ENCODE assay signal across 8 cellular contexts in the genomic region with DNA sequence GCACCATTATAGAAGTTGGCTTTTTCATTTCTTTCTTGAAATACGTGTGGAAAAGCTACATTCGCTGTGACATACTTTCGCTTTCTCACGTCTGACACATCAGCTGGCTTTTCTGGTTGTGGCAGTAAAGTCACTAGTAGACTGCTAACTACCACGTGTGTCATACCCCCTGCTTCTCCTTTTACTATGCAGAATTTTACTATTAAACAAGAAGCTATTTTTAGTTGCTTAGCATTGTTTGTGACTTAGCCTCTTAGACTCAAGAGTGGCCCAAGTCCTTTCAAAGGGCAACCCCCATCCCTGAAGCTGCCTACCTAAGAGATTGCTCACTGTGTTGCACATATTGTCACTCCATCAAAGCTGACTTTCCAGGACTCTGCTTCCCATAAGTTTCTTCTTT. TPM values are rescaled to one million over a fixed set of nuclear protein-coding genes. Genes with fewer than 3 reads are reported as not detected.
DNase-seq lines count a peak whose midpoint lies in the region; ATAC-seq and TF ChIP-seq lines count a peak whose summit lies in the region.

No MANE protein-coding gene starts in this region.

- CTCF ChIA-PET in Calu3 (lab: Charles Lee), result no interaction called here

- intact Hi-C loops in Calu3 (cut with micrococcal nuclease; ENCODE audit: unreplicated experiment), result loop anchor here (5.0 to 10.0 kb wide), 2 partner anchors 119 to 154 kb away; no protein-coding TSS in a partner anchor
- intact Hi-C loops in activated T-helper 1 cell treated with anti-CD3 and anti-CD28 coated beads, Interleukin-12 subunit alpha, Interleukin-12 subunit beta, Interleukin-2, Interleukin-4 antibody, amounts not matched to agents 30 ng/mL and 10 ng/mL and 1 ng/mL, durations not matched to agents 14 hours and 24 hours and 36 hours (cut with micrococcal nuclease), result loop anchor here (1.0 to 10.0 kb wide), 10 partner anchors 11 to 956 kb away; a partner anchor contains a TSS

- H3K4me3 ChIP-seq in MG63 (peak overlapping the region; percentile 16), mononuclear cell (ENCODE audit: low read length) (peak overlapping the region; percentile 12)

- H3K9me3 ChIP-seq in MG63 (no peaks in the 10 kb centered on the region), mononuclear cell (ENCODE audit: low read depth, low read length) (no peaks in the 10 kb centered on the region)

- H3K4me1 ChIP-seq in mononuclear cell (ENCODE audit: insufficient read depth, low read length), result peaks cover 3% of the 10 kb centered on the region

- no peaks in the 10 kb centered on the region for H3K4me1 Mint-ChIP-seq in Calu3 (ENCODE audit: low read depth, unreplicated experiment)
- H3K4me1 Mint-ChIP-seq in activated T-helper 1 cell treated with anti-CD3 and anti-CD28 coated beads, Interleukin-12 subunit alpha, Interleukin-12 subunit beta, Interleukin-2, Interleukin-4 antibody, amounts not matched to agents 30 ng/mL and 10 ng/mL and 1 ng/mL, durations not matched to agents 14 hours and 24 hours and 36 hours (ENCODE audit: low read depth), result peaks cover 46% of the 10 kb centered on the region

- H3K27me3 ChIP-seq in MG63 (no peaks in the 10 kb centered on the region), mononuclear cell (ENCODE audit: insufficient read depth, low read length) (no peaks in the 10 kb centered on the region)

- no peaks in the 10 kb centered on the region for H3K36me3 Mint-ChIP-seq in Calu3 (ENCODE audit: insufficient read depth, unreplicated experiment)
- peaks cover 11% of the 10 kb centered on the region for H3K36me3 Mint-ChIP-seq in activated T-helper 1 cell treated with anti-CD3 and anti-CD28 coated beads, Interleukin-12 subunit alpha, Interleukin-12 subunit beta, Interleukin-2, Interleukin-4 antibody, amounts not matched to agents 30 ng/mL and 10 ng/mL and 1 ng/mL, durations not matched to agents 14 hours and 24 hours and 36 hours (ENCODE audit: low read depth)

- ATAC-seq in GM21529 (IDR thresholded peaks at IDR 0.05; ENCODE audit: unreplicated experiment), result peak; percentile 76

- no peaks in the 10 kb centered on the region for H3K36me3 ChIP-seq in MG63

- peak overlapping the region; percentile 53 for H3K4me3 Mint-ChIP-seq in Calu3 (ENCODE audit: low read depth, unreplicated experiment)
- peak overlapping the region; percentile 76 for H3K4me3 Mint-ChIP-seq in activated T-helper 1 cell treated with anti-CD3 and anti-CD28 coated beads, Interleukin-12 subunit alpha, Interleukin-12 subunit beta, Interleukin-2, Interleukin-4 antibody, amounts not matched to agents 30 ng/mL and 10 ng/mL and 1 ng/mL, durations not matched to agents 14 hours and 24 hours and 36 hours

- H3K27me3 Mint-ChIP-seq in Calu3 (ENCODE audit: unreplicated experiment), result no peaks in the 10 kb centered on the region
- H3K27me3 Mint-ChIP-seq in activated T-helper 1 cell treated with anti-CD3 and anti-CD28 coated beads, Interleukin-12 subunit alpha, Interleukin-12 subunit beta, Interleukin-2, Interleukin-4 antibody, amounts not matched to agents 30 ng/mL and 10 ng/mL and 1 ng/mL, durations not matched to agents 14 hours and 24 hours and 36 hours (ENCODE audit: insufficient read depth), result no peaks in the 10 kb centered on the region

- no TSS peak for BruUV-seq in Calu3 (replicated peaks; lab: Mats Ljungman, UMichigan)

- no peaks in the 10 kb centered on the region for H3K9me3 Mint-ChIP-seq in Calu3 (ENCODE audit: low read depth, unreplicated experiment)
- peaks cover 4% of the 10 kb centered on the region for H3K9me3 Mint-ChIP-seq in activated T-helper 1 cell treated with anti-CD3 and anti-CD28 coated beads, Interleukin-12 subunit alpha, Interleukin-12 subunit beta, Interleukin-2, Interleukin-4 antibody, amounts not matched to agents 30 ng/mL and 10 ng/mL and 1 ng/mL, durations not matched to agents 14 hours and 24 hours and 36 hours

- peak; percentile 14 for DNase-seq in Calu3
- DNase-seq in MG63, result no peak
- peak; percentile 29 for DNase-seq in activated T-helper 1 cell treated with anti-CD3 and anti-CD28 coated beads, Interleukin-12 subunit alpha, Interleukin-12 subunit beta, Interleukin-2, Interleukin-4 antibody, amounts not matched to agents 30 ng/mL and 10 ng/mL and 1 ng/mL, durations not matched to agents 14 hours and 24 hours and 36 hours (ENCODE audit: low spot score)
- no peak for DNase-seq in NCI-H2029 treated with DMSO at 0.1 percent for 48 hours (lab: John Stamatoyannopoulos, UW)
- no peak for DNase-seq in inferior parietal cortex (ENCODE audit: extremely low spot score)
- DNase-seq in NCI-H2196 (lab: John Stamatoyannopoulos, UW; ENCODE audit: unreplicated experiment), result no peak

- H3K27ac Mint-ChIP-seq in Calu3 (ENCODE audit: unreplicated experiment), result no peak overlapping the region
- peak overlapping the region; percentile 87 for H3K27ac Mint-ChIP-seq in activated T-helper 1 cell treated with anti-CD3 and anti-CD28 coated beads, Interleukin-12 subunit alpha, Interleukin-12 subunit beta, Interleukin-2, Interleukin-4 antibody, amounts not matched to agents 30 ng/mL and 10 ng/mL and 1 ng/mL, durations not matched to agents 14 hours and 24 hours and 36 hours

- TF ChIP-seq CTCF in Calu3 (IDR thresholded peaks at IDR 0.05; ENCODE audit: unreplicated experiment), result no peak

RNA-seq across cellular contexts. Expression of a gene that starts 2.1 kb away (rescaled TPM):
- total RNA-seq in Calu3 (2022) (not detected in 2 replicates), mononuclear cell (1.3 TPM)
- total RNA-seq in MG63 (2014; rRNA removed; shearing (Covaris generic); ENCODE audit: low replicate concordance), result not detected in 2 replicates
- 595 and 611 TPM in 2 replicates for total RNA-seq in activated T-helper 1 cell treated with anti-CD3 and anti-CD28 coated beads, Interleukin-12 subunit alpha, Interleukin-12 subunit beta, Interleukin-2, Interleukin-4 antibody, amounts not matched to agents 30 ng/mL and 10 ng/mL and 1 ng/mL, durations not matched to agents 14 hours and 24 hours and 36 hours

Comparison
In these comparisons a context has a peak if more than half of its experiments do, and no peak if none do; other contexts are left out.
1. DNase-seq: peak in Calu3 (single experiment) and activated T-helper 1 cell treated with anti-CD3 and anti-CD28 coated beads, Interleukin-12 subunit alpha, Interleukin-12 subunit beta, Interleukin-2, Interleukin-4 antibody, amounts not matched to agents 30 ng/mL and 10 ng/mL and 1 ng/mL, durations not matched to agents 14 hours and 24 hours and 36 hours (single experiment); none in MG63 (single experiment), NCI-H2029 treated with DMSO at 0.1 percent for 48 hours (single experiment), inferior parietal cortex (single experiment) and NCI-H2196 (single experiment).
2. RNA of a gene that starts 2.1 kb away (total RNA-seq): 595 to 611 TPM in activated T-helper 1 cell treated with anti-CD3 and anti-CD28 coated beads, Interleukin-12 subunit alpha, Interleukin-12 subunit beta, Interleukin-2, Interleukin-4 antibody, amounts not matched to agents 30 ng/mL and 10 ng/mL and 1 ng/mL, durations not matched to agents 14 hours and 24 hours and 36 hours; 1.3 TPM in mononuclear cell (single experiment), not detected in Calu3 and not detected in MG63; every median in the first group is over 100 times any median in the second.